In genomic region chr16:47847220-47847970, GRCh38 we compare ENCODE assay signal across 29 cellular contexts.
DNase-seq lines count a peak whose midpoint lies in the region; ATAC-seq and TF ChIP-seq lines count a peak whose summit lies in the region.
"Had no signal": no experiment of that assay in that cellular context is flagged by ENCODE, and none has a peak within 500 bp of the region (broad histone marks: within the 10 kb centered on the region; RNA-seq: fewer than 3 reads in every experiment).

No MANE protein-coding gene starts in this region.

- no peaks in the 10 kb centered on the region for H3K9me3 ChIP-seq in fibroblast of lung (ENCODE audit: control insufficient read depth, insufficient read depth, low read depth, low read length)
- no peaks in the 10 kb centered on the region for H3K9me3 ChIP-seq in neural progenitor cell (ENCODE audit: low read depth)
- H3K9me3 ChIP-seq: upper lobe of right lung had no signal

- H2AFZ ChIP-seq in fibroblast of lung (ENCODE audit: low read length) (no peak overlapping the region), neural progenitor cell (replicated peaks) (no peak overlapping the region)
- H2AFZ ChIP-seq: GM23248, PC-9 had no signal

- H3K4me3 ChIP-seq in fibroblast of lung (replicated peaks in 1 of 4; ENCODE audit: control extremely low read depth in 1 of 4, insufficient read depth in 1 of 4, low read depth in 3 of 4, low read length in 4 of 4) (no peak overlapping the region), neural progenitor cell (no peak overlapping the region)
- H3K4me3 ChIP-seq: GM23248, PC-9, skin epidermis, upper lobe of right lung had no signal

- H3K27ac ChIP-seq in fibroblast of lung (ENCODE audit: insufficient read depth, low read length): no peak overlapping the region
- no peak overlapping the region for H3K27ac ChIP-seq in neural progenitor cell
- H3K27ac ChIP-seq: C4-2B, GM23248, PC-9, upper lobe of right lung had no signal

- DNase-seq in NCI-H226 (peak; percentile 38), astrocyte of the hippocampus (ENCODE audit: low read depth, low spot score) (peak; percentile 33), fibroblast of lung (ENCODE audit: low read depth in 2 of 2) (peak; percentile 2 to 67), osteocyte (ENCODE audit: extremely low spot score, unreplicated experiment) (peak; percentile 30), neural progenitor cell (ENCODE audit: low spot score) (no peak), T-cell (no peak)
- DNase-seq: activated CD4-positive, alpha-beta memory T cell treated with anti-CD3 and anti-CD28 coated beads, Interleukin-2, amount 10 ng/mL, durations not matched to agents 7 days and 5 days; activated CD8-positive, alpha-beta memory T cell treated with anti-CD3 and anti-CD28 coated beads, Interleukin-2, amount 50 U/mL, for 4 hours; activated naive CD4-positive, alpha-beta T cell treated with Interleukin-2 at 50 U/mL for 16 hours; COR-L47; DMS79; effector CD4-positive, alpha-beta T cell; GF-D8; GM23248; head of caudate nucleus; kidney; naive thymus-derived CD8-positive, alpha-beta T cell; NCI-H1048; NCI-H1694; NCI-H2171; NCI-H524 treated with DMSO at 0.1 percent for 48 hours; NK-92 treated with Interleukin-12 subunit alpha and Interleukin-12 subunit beta, amount 100 ng/mL, for 24 hours; PC-9; SHP77; upper lobe of right lung had no signal

- POLR2A ChIA-PET in T-cell (lab: Charles Lee): no interaction called here

- no peaks in the 10 kb centered on the region for H3K36me3 Mint-ChIP-seq in osteocyte (ENCODE audit: unreplicated experiment)
- H3K36me3 Mint-ChIP-seq in neural progenitor cell: no peaks in the 10 kb centered on the region
- no peaks in the 10 kb centered on the region for H3K36me3 Mint-ChIP-seq in T-cell
- H3K36me3 Mint-ChIP-seq: naive thymus-derived CD8-positive, alpha-beta T cell; stimulated activated memory B cell treated with anti-CD40 and anti-IgM and Interleukin-4, amounts not matched to agents 10 μg/mL and 1 μg/mL and 100 μg/mL, for 72 hours had no signal

- H3K27me3 Mint-ChIP-seq in osteocyte (ENCODE audit: unreplicated experiment): no peaks in the 10 kb centered on the region
- H3K27me3 Mint-ChIP-seq in neural progenitor cell (ENCODE audit: insufficient read depth, low read depth): no peaks in the 10 kb centered on the region
- H3K27me3 Mint-ChIP-seq in T-cell: no peaks in the 10 kb centered on the region
- H3K27me3 Mint-ChIP-seq: activated CD4-positive, alpha-beta memory T cell treated with anti-CD3 and anti-CD28 coated beads, Interleukin-2, amount 10 ng/mL, durations not matched to agents 7 days and 5 days; stimulated activated memory B cell treated with anti-CD40 and anti-IgM and Interleukin-4, amounts not matched to agents 10 μg/mL and 1 μg/mL and 100 μg/mL, for 72 hours had no signal

- H3K9ac ChIP-seq in fibroblast of lung (ENCODE audit: insufficient read depth, low read length) (no peak overlapping the region), neural progenitor cell (no peak overlapping the region)
- H3K9ac ChIP-seq: GM23248 had no signal

- H3K27me3 ChIP-seq in fibroblast of lung (ENCODE audit: control insufficient read depth, insufficient read depth, low read length) (no peaks in the 10 kb centered on the region), neural progenitor cell (no peaks in the 10 kb centered on the region)
- H3K27me3 ChIP-seq: upper lobe of right lung had no signal

- H3K4me1 Mint-ChIP-seq in osteocyte (ENCODE audit: unreplicated experiment) (no peaks in the 10 kb centered on the region), neural progenitor cell (peaks cover 39% of the 10 kb centered on the region), T-cell (no peaks in the 10 kb centered on the region)
- H3K4me1 Mint-ChIP-seq: activated CD4-positive, alpha-beta memory T cell treated with anti-CD3 and anti-CD28 coated beads, Interleukin-2, amount 10 ng/mL, durations not matched to agents 7 days and 5 days; naive thymus-derived CD8-positive, alpha-beta T cell; stimulated activated memory B cell treated with anti-CD40 and anti-IgM and Interleukin-4, amounts not matched to agents 10 μg/mL and 1 μg/mL and 100 μg/mL, for 72 hours had no signal

- peaks cover 23% of the 10 kb centered on the region for H3F3A ChIP-seq in neural progenitor cell (ENCODE audit: low read depth)

- H3K4me1 ChIP-seq in fibroblast of lung (ENCODE audit: control insufficient read depth, extremely low read depth, insufficient read depth, low read length) (no peaks in the 10 kb centered on the region), neural progenitor cell (peaks cover 43% of the 10 kb centered on the region)
- H3K4me1 ChIP-seq: upper lobe of right lung had no signal

- H4K20me1 ChIP-seq in fibroblast of lung (ENCODE audit: control insufficient read depth, extremely low read depth, insufficient read depth, low read length) (no peaks in the 10 kb centered on the region), neural progenitor cell (ENCODE audit: low read depth) (no peaks in the 10 kb centered on the region)

- H3K27ac Mint-ChIP-seq in osteocyte (ENCODE audit: unreplicated experiment) (no peak overlapping the region), neural progenitor cell (no peak overlapping the region), T-cell (no peak overlapping the region)
- H3K27ac Mint-ChIP-seq: activated CD4-positive, alpha-beta memory T cell treated with anti-CD3 and anti-CD28 coated beads, Interleukin-2, amount 10 ng/mL, durations not matched to agents 7 days and 5 days; naive thymus-derived CD8-positive, alpha-beta T cell; stimulated activated memory B cell treated with anti-CD40 and anti-IgM and Interleukin-4, amounts not matched to agents 10 μg/mL and 1 μg/mL and 100 μg/mL, for 72 hours had no signal

- H3K4me2 ChIP-seq in fibroblast of lung (ENCODE audit: extremely low read depth, insufficient read depth, low read length): no peak overlapping the region
- no peak overlapping the region for H3K4me2 ChIP-seq in neural progenitor cell
- H3K4me2 ChIP-seq: PC-9 had no signal

- CTCF ChIA-PET in T-cell (lab: Charles Lee): no interaction called here

- H3K4me3 Mint-ChIP-seq in osteocyte (ENCODE audit: unreplicated experiment): no peak overlapping the region
- H3K4me3 Mint-ChIP-seq in neural progenitor cell: no peak overlapping the region
- H3K4me3 Mint-ChIP-seq in T-cell: no peak overlapping the region
- H3K4me3 Mint-ChIP-seq: activated CD4-positive, alpha-beta memory T cell treated with anti-CD3 and anti-CD28 coated beads, Interleukin-2, amount 10 ng/mL, durations not matched to agents 7 days and 5 days; naive thymus-derived CD8-positive, alpha-beta T cell; stimulated activated memory B cell treated with anti-CD40 and anti-IgM and Interleukin-4, amounts not matched to agents 10 μg/mL and 1 μg/mL and 100 μg/mL, for 72 hours had no signal

- H3K79me2 ChIP-seq in fibroblast of lung (ENCODE audit: control insufficient read depth, insufficient read depth, low read length) (no peaks in the 10 kb centered on the region), neural progenitor cell (ENCODE audit: low read depth) (no peaks in the 10 kb centered on the region)

- H3K36me3 ChIP-seq in fibroblast of lung (ENCODE audit: control insufficient read depth, insufficient read depth, low read length) (no peaks in the 10 kb centered on the region), neural progenitor cell (no peaks in the 10 kb centered on the region)
- H3K36me3 ChIP-seq: upper lobe of right lung had no signal

- ATAC-seq in T-cell (replicated peaks in 1 of 4): no peak
- no peak for ATAC-seq in SK-N-SH treated with all-trans-retinoic acid at 6 μM for 48 hours
- ATAC-seq: naive thymus-derived CD8-positive, alpha-beta T cell; stimulated activated memory B cell treated with anti-CD40 and anti-IgM and Interleukin-4, amounts not matched to agents 10 μg/mL and 1 μg/mL and 100 μg/mL, for 72 hours; upper lobe of right lung had no signal

- no peak for TF ChIP-seq CTCF in fibroblast of lung (conservative IDR thresholded peaks at IDR 0.05 in 1 of 2, IDR thresholded peaks at IDR 0.05 in 1 of 2; ENCODE audit: low read depth in 1 of 2, low read length in 2 of 2)
- no peak for TF ChIP-seq CTCF in osteocyte (IDR thresholded peaks at IDR 0.05)
- TF ChIP-seq CTCF in neural progenitor cell (IDR thresholded peaks at IDR 0.05): no peak

- H3K9me3 Mint-ChIP-seq in osteocyte (ENCODE audit: unreplicated experiment) (no peaks in the 10 kb centered on the region), neural progenitor cell (no peaks in the 10 kb centered on the region), T-cell (no peaks in the 10 kb centered on the region)
- H3K9me3 Mint-ChIP-seq: activated CD4-positive, alpha-beta memory T cell treated with anti-CD3 and anti-CD28 coated beads, Interleukin-2, amount 10 ng/mL, durations not matched to agents 7 days and 5 days; stimulated activated memory B cell treated with anti-CD40 and anti-IgM and Interleukin-4, amounts not matched to agents 10 μg/mL and 1 μg/mL and 100 μg/mL, for 72 hours had no signal

TF ChIP-seq in SK-N-SH treated with all-trans-retinoic acid at 6 μM for 48 hours, 23 proteins besides CTCF, POLR2A, EP300 and RAD21 (continues in another document):
- TF ChIP-seq CSDC2 (CRISPR knock-in tag; IDR thresholded peaks at IDR 0.05) (no peak), ZNF8 (CRISPR knock-in tag; IDR thresholded peaks at IDR 0.05) (no peak), ZC3H10 (CRISPR knock-in tag; IDR thresholded peaks at IDR 0.05) (no peak), ZFP3 (CRISPR knock-in tag; IDR thresholded peaks at IDR 0.05) (no peak), TOX (CRISPR knock-in tag; IDR thresholded peaks at IDR 0.05; ENCODE audit: borderline replicate concordance) (no peak), TCF4 (CRISPR knock-in tag; IDR thresholded peaks at IDR 0.05; ENCODE audit: borderline replicate concordance) (no peak)
- TF ChIP-seq, protein P1, sequence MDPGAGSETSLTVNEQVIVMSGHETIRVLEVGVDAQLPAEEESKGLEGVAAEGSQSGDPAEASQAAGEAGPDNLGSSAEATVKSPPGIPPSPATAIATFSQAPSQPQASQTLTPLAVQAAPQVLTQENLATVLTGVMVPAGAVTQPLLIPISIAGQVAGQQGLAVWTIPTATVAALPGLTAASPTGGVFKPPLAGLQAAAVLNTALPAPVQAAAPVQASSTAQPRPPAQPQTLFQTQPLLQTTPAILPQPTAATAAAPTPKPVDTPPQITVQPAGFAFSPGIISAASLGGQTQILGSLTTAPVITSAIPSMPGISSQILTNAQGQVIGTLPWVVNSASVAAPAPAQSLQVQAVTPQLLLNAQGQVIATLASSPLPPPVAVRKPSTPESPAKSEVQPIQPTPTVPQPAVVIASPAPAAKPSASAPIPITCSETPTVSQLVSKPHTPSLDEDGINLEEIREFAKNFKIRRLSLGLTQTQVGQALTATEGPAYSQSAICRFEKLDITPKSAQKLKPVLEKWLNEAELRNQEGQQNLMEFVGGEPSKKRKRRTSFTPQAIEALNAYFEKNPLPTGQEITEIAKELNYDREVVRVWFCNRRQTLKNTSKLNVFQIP (CRISPR knock-in tag; IDR thresholded peaks at IDR 0.05; ENCODE audit: borderline replicate concordance, low read depth): no peak

Comparison
In these comparisons a context has a peak if more than half of its experiments do, and no peak if none do; other contexts are left out.
1. DNase-seq: peak in NCI-H226 (single experiment), astrocyte of the hippocampus (single experiment), fibroblast of lung (2 of 2) and osteocyte (single experiment); none in neural progenitor cell (single experiment) and T-cell (0 of 34).